In the genomic region with DNA sequence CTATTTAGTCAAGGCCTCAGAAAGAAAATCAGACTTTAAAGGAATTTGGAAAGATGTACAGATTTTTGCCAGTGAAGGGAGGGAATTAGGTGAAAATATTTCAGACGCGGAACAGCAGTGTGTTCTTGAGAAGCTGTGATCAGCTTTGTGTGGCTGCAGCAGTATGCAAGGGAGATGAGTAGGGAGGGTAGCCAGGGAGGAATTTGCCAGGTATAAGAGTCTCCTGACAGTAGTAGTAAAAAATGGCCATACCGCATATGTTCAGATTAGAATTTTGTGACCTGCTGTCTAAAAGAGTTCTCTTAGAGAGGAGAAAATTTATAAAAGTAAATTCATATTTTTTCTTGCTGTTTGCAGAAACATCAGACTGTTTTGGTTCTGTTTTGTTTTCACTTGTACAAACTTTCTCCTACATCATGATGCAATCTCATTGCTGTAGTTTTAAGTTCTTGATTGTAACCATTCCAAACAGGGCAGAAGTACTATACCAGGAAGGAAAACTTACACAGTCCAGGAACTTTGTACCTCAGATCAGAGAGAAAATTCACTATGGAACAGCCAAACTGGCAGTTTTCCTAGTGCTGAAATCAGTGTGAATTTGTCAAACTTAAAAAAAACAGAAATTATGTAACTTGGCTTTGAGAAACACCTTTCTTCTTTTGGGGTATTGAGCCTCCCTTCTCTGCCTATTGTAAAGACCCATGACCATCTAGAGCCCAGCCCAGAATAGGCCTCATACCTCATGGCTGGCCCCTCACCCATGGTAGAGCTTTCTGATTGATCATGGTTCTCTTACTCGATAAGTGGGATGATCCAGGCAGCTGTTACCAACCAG, we compare ENCODE assay signal across 1 cellular context.
TF ChIP-seq lines count a peak whose summit lies in the region.

No MANE protein-coding gene starts in this region.

TF ChIP-seq in HepG2, 621 proteins besides CTCF, POLR2A, EP300 and RAD21 (continued from another document and continues in another):
- peak; percentile 94 for TF ChIP-seq PPARG (CRISPR knock-in tag; conservative IDR thresholded peaks at IDR 0.05)
- TF ChIP-seq ZNF772 (CRISPR knock-in tag; IDR thresholded peaks at IDR 0.05): no peak
- no peak for TF ChIP-seq ZBTB8A (CRISPR knock-in tag; IDR thresholded peaks at IDR 0.05; ENCODE audit: borderline replicate concordance, low read depth)
- no peak for TF ChIP-seq ZNF773 (CRISPR knock-in tag; IDR thresholded peaks at IDR 0.05; ENCODE audit: borderline replicate concordance)
- TF ChIP-seq, protein P1, sequence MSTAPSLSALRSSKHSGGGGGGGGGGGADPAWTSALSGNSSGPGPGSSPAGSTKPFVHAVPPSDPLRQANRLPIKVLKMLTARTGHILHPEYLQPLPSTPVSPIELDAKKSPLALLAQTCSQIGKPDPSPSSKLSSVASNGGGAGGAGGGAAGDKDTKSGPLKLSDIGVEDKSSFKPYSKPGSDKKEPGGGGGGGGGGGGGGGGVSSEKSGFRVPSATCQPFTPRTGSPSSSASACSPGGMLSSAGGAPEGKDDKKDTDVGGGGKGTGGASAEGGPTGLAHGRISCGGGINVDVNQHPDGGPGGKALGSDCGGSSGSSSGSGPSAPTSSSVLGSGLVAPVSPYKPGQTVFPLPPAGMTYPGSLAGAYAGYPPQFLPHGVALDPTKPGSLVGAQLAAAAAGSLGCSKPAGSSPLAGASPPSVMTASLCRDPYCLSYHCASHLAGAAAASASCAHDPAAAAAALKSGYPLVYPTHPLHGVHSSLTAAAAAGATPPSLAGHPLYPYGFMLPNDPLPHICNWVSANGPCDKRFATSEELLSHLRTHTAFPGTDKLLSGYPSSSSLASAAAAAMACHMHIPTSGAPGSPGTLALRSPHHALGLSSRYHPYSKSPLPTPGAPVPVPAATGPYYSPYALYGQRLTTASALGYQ (CRISPR knock-in tag; IDR thresholded peaks at IDR 0.05): no peak
- TF ChIP-seq ARID2 (CRISPR knock-in tag; IDR thresholded peaks at IDR 0.05; ENCODE audit: borderline replicate concordance): no peak
- no peak for TF ChIP-seq MATR3 (CRISPR knock-in tag; IDR thresholded peaks at IDR 0.05)
- no peak for TF ChIP-seq KMT2B (CRISPR knock-in tag; IDR thresholded peaks at IDR 0.05)
- TF ChIP-seq, protein P2, sequence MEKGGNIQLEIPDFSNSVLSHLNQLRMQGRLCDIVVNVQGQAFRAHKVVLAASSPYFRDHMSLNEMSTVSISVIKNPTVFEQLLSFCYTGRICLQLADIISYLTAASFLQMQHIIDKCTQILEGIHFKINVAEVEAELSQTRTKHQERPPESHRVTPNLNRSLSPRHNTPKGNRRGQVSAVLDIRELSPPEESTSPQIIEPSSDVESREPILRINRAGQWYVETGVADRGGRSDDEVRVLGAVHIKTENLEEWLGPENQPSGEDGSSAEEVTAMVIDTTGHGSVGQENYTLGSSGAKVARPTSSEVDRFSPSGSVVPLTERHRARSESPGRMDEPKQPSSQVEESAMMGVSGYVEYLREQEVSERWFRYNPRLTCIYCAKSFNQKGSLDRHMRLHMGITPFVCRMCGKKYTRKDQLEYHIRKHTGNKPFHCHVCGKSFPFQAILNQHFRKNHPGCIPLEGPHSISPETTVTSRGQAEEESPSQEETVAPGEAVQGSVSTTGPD (CRISPR knock-in tag; IDR thresholded peaks at IDR 0.05): 0 out of 2 replicates have a peak, but pooled peaks have one; percentile 36
- peak; percentile 33; the same call in 1 of the 2 replicates for TF ChIP-seq SALL1 (CRISPR knock-in tag; IDR thresholded peaks at IDR 0.05)
- no peak for TF ChIP-seq ZNF678 (CRISPR knock-in tag; IDR thresholded peaks at IDR 0.05)
- TF ChIP-seq SCMH1 (CRISPR knock-in tag; IDR thresholded peaks at IDR 0.05; ENCODE audit: borderline replicate concordance): no peak
- TF ChIP-seq, protein P3, sequence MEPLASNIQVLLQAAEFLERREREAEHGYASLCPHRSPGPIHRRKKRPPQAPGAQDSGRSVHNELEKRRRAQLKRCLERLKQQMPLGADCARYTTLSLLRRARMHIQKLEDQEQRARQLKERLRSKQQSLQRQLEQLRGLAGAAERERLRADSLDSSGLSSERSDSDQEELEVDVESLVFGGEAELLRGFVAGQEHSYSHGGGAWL (CRISPR knock-in tag; IDR thresholded peaks at IDR 0.05): no peak
- no peak for TF ChIP-seq ZNF614 (CRISPR knock-in tag; IDR thresholded peaks at IDR 0.05; ENCODE audit: borderline replicate concordance)
- no peak for TF ChIP-seq RXRA (CRISPR knock-in tag; IDR thresholded peaks at IDR 0.05)
- TF ChIP-seq, protein P4, sequence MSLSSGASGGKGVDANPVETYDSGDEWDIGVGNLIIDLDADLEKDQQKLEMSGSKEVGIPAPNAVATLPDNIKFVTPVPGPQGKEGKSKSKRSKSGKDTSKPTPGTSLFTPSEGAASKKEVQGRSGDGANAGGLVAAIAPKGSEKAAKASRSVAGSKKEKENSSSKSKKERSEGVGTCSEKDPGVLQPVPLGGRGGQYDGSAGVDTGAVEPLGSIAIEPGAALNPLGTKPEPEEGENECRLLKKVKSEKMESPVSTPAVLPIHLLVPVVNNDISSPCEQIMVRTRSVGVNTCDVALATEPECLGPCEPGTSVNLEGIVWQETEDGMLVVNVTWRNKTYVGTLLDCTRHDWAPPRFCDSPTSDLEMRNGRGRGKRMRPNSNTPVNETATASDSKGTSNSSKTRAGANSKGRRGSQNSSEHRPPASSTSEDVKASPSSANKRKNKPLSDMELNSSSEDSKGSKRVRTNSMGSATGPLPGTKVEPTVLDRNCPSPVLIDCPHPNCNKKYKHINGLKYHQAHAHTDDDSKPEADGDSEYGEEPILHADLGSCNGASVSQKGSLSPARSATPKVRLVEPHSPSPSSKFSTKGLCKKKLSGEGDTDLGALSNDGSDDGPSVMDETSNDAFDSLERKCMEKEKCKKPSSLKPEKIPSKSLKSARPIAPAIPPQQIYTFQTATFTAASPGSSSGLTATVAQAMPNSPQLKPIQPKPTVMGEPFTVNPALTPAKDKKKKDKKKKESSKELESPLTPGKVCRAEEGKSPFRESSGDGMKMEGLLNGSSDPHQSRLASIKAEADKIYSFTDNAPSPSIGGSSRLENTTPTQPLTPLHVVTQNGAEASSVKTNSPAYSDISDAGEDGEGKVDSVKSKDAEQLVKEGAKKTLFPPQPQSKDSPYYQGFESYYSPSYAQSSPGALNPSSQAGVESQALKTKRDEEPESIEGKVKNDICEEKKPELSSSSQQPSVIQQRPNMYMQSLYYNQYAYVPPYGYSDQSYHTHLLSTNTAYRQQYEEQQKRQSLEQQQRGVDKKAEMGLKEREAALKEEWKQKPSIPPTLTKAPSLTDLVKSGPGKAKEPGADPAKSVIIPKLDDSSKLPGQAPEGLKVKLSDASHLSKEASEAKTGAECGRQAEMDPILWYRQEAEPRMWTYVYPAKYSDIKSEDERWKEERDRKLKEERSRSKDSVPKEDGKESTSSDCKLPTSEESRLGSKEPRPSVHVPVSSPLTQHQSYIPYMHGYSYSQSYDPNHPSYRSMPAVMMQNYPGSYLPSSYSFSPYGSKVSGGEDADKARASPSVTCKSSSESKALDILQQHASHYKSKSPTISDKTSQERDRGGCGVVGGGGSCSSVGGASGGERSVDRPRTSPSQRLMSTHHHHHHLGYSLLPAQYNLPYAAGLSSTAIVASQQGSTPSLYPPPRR (CRISPR knock-in tag; IDR thresholded peaks at IDR 0.05; ENCODE audit: borderline replicate concordance): no peak
- peak; percentile 81 for TF ChIP-seq SOX5 (CRISPR knock-in tag; IDR thresholded peaks at IDR 0.05; ENCODE audit: borderline replicate concordance)
- no peak for TF ChIP-seq REL (CRISPR knock-in tag; conservative IDR thresholded peaks at IDR 0.05)
- no peak for TF ChIP-seq SMAD1 (CRISPR knock-in tag; IDR thresholded peaks at IDR 0.05; ENCODE audit: borderline replicate concordance, low read depth)
- no peak for TF ChIP-seq ZNF781 (CRISPR knock-in tag; IDR thresholded peaks at IDR 0.05; ENCODE audit: borderline replicate concordance, not compliant biosample characterization)
- TF ChIP-seq NAIF1 (CRISPR knock-in tag; IDR thresholded peaks at IDR 0.05; ENCODE audit: borderline replicate concordance): no peak
- TF ChIP-seq RARA (CRISPR knock-in tag; IDR thresholded peaks at IDR 0.05): peak; percentile 81
- TF ChIP-seq, protein P5, sequence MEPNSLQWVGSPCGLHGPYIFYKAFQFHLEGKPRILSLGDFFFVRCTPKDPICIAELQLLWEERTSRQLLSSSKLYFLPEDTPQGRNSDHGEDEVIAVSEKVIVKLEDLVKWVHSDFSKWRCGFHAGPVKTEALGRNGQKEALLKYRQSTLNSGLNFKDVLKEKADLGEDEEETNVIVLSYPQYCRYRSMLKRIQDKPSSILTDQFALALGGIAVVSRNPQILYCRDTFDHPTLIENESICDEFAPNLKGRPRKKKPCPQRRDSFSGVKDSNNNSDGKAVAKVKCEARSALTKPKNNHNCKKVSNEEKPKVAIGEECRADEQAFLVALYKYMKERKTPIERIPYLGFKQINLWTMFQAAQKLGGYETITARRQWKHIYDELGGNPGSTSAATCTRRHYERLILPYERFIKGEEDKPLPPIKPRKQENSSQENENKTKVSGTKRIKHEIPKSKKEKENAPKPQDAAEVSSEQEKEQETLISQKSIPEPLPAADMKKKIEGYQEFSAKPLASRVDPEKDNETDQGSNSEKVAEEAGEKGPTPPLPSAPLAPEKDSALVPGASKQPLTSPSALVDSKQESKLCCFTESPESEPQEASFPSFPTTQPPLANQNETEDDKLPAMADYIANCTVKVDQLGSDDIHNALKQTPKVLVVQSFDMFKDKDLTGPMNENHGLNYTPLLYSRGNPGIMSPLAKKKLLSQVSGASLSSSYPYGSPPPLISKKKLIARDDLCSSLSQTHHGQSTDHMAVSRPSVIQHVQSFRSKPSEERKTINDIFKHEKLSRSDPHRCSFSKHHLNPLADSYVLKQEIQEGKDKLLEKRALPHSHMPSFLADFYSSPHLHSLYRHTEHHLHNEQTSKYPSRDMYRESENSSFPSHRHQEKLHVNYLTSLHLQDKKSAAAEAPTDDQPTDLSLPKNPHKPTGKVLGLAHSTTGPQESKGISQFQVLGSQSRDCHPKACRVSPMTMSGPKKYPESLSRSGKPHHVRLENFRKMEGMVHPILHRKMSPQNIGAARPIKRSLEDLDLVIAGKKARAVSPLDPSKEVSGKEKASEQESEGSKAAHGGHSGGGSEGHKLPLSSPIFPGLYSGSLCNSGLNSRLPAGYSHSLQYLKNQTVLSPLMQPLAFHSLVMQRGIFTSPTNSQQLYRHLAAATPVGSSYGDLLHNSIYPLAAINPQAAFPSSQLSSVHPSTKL (CRISPR knock-in tag; IDR thresholded peaks at IDR 0.05): peak; percentile 94
- TF ChIP-seq, protein P6, sequence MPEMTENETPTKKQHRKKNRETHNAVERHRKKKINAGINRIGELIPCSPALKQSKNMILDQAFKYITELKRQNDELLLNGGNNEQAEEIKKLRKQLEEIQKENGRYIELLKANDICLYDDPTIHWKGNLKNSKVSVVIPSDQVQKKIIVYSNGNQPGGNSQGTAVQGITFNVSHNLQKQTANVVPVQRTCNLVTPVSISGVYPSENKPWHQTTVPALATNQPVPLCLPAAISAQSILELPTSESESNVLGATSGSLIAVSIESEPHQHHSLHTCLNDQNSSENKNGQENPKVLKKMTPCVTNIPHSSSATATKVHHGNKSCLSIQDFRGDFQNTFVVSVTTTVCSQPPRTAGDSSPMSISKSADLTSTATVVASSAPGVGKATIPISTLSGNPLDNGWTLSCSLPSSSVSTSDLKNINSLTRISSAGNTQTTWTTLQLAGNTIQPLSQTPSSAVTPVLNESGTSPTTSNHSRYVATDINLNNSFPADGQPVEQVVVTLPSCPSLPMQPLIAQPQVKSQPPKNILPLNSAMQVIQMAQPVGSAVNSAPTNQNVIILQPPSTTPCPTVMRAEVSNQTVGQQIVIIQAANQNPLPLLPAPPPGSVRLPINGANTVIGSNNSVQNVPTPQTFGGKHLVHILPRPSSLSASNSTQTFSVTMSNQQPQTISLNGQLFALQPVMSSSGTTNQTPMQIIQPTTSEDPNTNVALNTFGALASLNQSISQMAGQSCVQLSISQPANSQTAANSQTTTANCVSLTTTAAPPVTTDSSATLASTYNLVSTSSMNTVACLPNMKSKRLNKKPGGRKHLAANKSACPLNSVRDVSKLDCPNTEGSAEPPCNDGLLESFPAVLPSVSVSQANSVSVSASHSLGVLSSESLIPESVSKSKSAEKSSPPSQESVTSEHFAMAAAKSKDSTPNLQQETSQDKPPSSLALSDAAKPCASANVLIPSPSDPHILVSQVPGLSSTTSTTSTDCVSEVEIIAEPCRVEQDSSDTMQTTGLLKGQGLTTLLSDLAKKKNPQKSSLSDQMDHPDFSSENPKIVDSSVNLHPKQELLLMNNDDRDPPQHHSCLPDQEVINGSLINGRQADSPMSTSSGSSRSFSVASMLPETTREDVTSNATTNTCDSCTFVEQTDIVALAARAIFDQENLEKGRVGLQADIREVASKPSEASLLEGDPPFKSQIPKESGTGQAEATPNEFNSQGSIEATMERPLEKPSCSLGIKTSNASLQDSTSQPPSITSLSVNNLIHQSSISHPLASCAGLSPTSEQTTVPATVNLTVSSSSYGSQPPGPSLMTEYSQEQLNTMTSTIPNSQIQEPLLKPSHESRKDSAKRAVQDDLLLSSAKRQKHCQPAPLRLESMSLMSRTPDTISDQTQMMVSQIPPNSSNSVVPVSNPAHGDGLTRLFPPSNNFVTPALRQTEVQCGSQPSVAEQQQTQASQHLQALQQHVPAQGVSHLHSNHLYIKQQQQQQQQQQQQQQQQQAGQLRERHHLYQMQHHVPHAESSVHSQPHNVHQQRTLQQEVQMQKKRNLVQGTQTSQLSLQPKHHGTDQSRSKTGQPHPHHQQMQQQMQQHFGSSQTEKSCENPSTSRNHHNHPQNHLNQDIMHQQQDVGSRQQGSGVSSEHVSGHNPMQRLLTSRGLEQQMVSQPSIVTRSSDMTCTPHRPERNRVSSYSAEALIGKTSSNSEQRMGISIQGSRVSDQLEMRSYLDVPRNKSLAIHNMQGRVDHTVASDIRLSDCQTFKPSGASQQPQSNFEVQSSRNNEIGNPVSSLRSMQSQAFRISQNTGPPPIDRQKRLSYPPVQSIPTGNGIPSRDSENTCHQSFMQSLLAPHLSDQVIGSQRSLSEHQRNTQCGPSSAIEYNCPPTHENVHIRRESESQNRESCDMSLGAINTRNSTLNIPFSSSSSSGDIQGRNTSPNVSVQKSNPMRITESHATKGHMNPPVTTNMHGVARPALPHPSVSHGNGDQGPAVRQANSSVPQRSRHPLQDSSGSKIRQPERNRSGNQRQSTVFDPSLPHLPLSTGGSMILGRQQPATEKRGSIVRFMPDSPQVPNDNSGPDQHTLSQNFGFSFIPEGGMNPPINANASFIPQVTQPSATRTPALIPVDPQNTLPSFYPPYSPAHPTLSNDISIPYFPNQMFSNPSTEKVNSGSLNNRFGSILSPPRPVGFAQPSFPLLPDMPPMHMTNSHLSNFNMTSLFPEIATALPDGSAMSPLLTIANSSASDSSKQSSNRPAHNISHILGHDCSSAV (CRISPR knock-in tag; IDR thresholded peaks at IDR 0.05; ENCODE audit: borderline replicate concordance): no peak
- peak; percentile 81 for TF ChIP-seq HDAC2 (CRISPR knock-in tag; IDR thresholded peaks at IDR 0.05)
- TF ChIP-seq JARID2 (CRISPR knock-in tag; IDR thresholded peaks at IDR 0.05; ENCODE audit: insufficient replicate concordance): no peak
